19 cellular contexts compared by ENCODE assay signal in the genomic region with DNA sequence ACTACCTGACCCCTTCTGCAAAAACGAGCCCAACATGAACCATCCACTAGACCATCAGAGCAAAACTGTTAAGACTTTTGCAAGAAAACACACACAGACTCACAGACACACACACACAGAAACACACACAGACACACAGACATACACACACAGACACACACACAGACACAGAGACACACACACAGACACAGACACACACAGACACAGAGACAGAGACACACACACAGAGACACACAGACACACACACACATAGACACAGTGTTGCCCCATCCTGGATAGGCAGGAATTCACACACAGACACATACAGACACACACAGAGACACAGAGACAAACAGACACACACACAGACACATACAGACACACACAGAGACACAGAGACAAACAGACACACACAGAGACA.
"Had no signal": no experiment of that assay in that cellular context is flagged by ENCODE, and none has a peak within 500 bp of the region (broad histone marks: within the 10 kb centered on the region; RNA-seq: fewer than 3 reads in every experiment).

No MANE protein-coding gene starts in this region.

- H3K4me3 ChIP-seq: hepatocyte, left ventricle myocardium inferior, lower lobe of right lung, ovary, right atrium auricular region, smooth muscle cell, thyroid gland, upper lobe of right lung had no signal

- H3K9me3 ChIP-seq: thyroid gland had no signal

- H3K27me3 ChIP-seq: foreskin keratinocyte, hepatocyte, ovary, right atrium auricular region, thyroid gland, upper lobe of right lung had no signal

- H3K27ac ChIP-seq: foreskin keratinocyte, hepatocyte, left ventricle myocardium inferior, lower lobe of right lung, ovary, right atrium auricular region, thyroid gland, upper lobe of right lung had no signal

- H3K4me1 ChIP-seq: foreskin keratinocyte, thyroid gland had no signal

- H3K4me3 Mint-ChIP-seq: memory B cell, mesothelial cell of epicardium, natural killer cell, neural crest cell had no signal

- H3K4me1 Mint-ChIP-seq: neural crest cell had no signal

- H3K27ac Mint-ChIP-seq: memory B cell, natural killer cell had no signal

- DNase-seq: cortex of kidney; effector memory CD4-positive, alpha-beta T cell; foreskin keratinocyte; left cardiac atrium; left ventricle myocardium inferior; lower lobe of right lung; natural killer cell; nucleus accumbens; ovary; stimulated activated CD4-positive, alpha-beta T cell treated with anti-CD3 and anti-CD28 coated beads, Interleukin-2, amount 100 ng/mL, for 48 hours; stimulated activated naive CD4-positive, alpha-beta T cell treated with Interleukin-2 at 50 U/mL for 16 hours; thyroid gland; upper lobe of right lung had no signal

- H3K36me3 ChIP-seq: ovary, right atrium auricular region, thyroid gland, upper lobe of right lung had no signal

- ATAC-seq: foreskin keratinocyte, left cardiac atrium, lower lobe of right lung, natural killer cell, upper lobe of right lung had no signal
